16 cellular contexts compared by ENCODE assay signal in the genomic region with DNA sequence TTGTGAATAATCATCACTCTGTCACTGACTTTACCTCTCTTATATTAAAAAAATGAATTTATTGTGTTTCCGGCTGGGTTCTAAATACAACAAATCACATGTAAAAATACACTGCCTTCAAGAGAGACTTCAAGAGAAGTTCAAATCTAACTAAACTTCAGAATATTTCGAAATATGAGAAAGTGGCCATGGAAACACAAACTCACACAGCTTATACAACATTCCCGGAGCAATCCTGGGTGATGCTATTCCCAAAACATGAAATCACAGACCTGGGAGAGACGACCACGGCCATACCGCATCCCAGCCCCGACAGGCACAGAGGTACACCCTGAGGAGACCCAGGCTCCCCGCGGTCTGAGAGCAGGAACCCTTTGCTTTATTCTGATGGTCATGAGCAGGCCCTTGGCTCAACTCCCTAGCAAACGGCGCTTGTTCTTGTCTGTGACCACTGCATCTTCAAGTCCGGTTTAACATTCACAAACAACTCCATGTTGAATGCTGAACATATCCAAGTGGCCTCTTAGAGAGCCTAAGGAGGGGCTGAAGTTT.
DNase-seq lines count a peak whose midpoint lies in the region; ATAC-seq and TF ChIP-seq lines count a peak whose summit lies in the region.
"Had no signal": no experiment of that assay in that cellular context is flagged by ENCODE, and none has a peak within 500 bp of the region (broad histone marks: within the 10 kb centered on the region; RNA-seq: fewer than 3 reads in every experiment).

No MANE protein-coding gene starts in this region.

- ATAC-seq in IMR-90 (ENCODE audit: low read depth), result no peak
- ATAC-seq in naive B cell (ENCODE audit: low read depth in 2 of 2), result no peak
- ATAC-seq in sciatic nerve, result peak; percentile 20
- ATAC-seq in GM18867 (IDR thresholded peaks at IDR 0.05; ENCODE audit: unreplicated experiment), result no peak
- no peak for ATAC-seq in GM18519 (IDR thresholded peaks at IDR 0.05; ENCODE audit: low FRiP score, unreplicated experiment)
- no peak for ATAC-seq in HG03378 (IDR thresholded peaks at IDR 0.05; ENCODE audit: unreplicated experiment)

- no peak overlapping the region for H2AFZ ChIP-seq in IMR-90 (replicated peaks; ENCODE audit: low read length, poor library complexity)
- H2AFZ ChIP-seq: GM23248 had no signal

- H3K4ac ChIP-seq in IMR-90 (ENCODE audit: low read depth, low read length), result no peak overlapping the region

- no peaks in the 10 kb centered on the region for H3K9me3 Mint-ChIP-seq in naive B cell
- H3K9me3 Mint-ChIP-seq: CD14-positive monocyte; CD4-positive, alpha-beta memory T cell had no signal

- H3K14ac ChIP-seq in IMR-90 (replicated peaks; ENCODE audit: low read depth, low read length), result no peak overlapping the region

- intact Hi-C loops in IMR-90 (cut with micrococcal nuclease) (no loop called here), sciatic nerve (cut with DNase I) (no loop called here)

- H3K36me3 Mint-ChIP-seq in naive B cell, result peaks cover 15 to 34% of the 10 kb centered on the region in 2 donors
- H3K36me3 Mint-ChIP-seq: CD4-positive, alpha-beta memory T cell had no signal

- no peaks in the 10 kb centered on the region for H3K27me3 Mint-ChIP-seq in naive B cell
- H3K27me3 Mint-ChIP-seq: CD4-positive, alpha-beta memory T cell had no signal

- H3K9ac ChIP-seq in IMR-90 (ENCODE audit: low read depth, low read length), result no peak overlapping the region
- H3K9ac ChIP-seq: BLaER1, GM23248 had no signal

- H3K4me3 ChIP-seq in IMR-90 (ENCODE audit: insufficient read depth, low read depth, low read length), result no peak overlapping the region
- H3K4me3 ChIP-seq: BLaER1, GM23248, HAP-1 had no signal

- H4K91ac ChIP-seq in IMR-90 (ENCODE audit: insufficient read depth, low read depth, low read length), result no peak overlapping the region

- peaks cover 7% of the 10 kb centered on the region; the same call in 1 of the 2 replicates for H3K36me3 ChIP-seq in IMR-90 (ENCODE audit: control insufficient read depth, insufficient read depth, low read length)
- H3K36me3 ChIP-seq: BLaER1, HAP-1 had no signal

- H3K9me1 ChIP-seq in IMR-90 (ENCODE audit: insufficient read depth, low read length), result no peaks in the 10 kb centered on the region

- H3K79me1 ChIP-seq in IMR-90 (ENCODE audit: low read depth in 1 of 2, low read length in 2 of 2), result no peaks in the 10 kb centered on the region; a peak in 2 of 4 replicates

- H3K4me1 ChIP-seq in IMR-90 (ENCODE audit: control insufficient read depth, insufficient read depth, low read length), result peaks cover 7% of the 10 kb centered on the region; the same call in 1 of the 2 replicates
- H3K4me1 ChIP-seq: HAP-1 had no signal

- H3K27ac Mint-ChIP-seq in naive B cell, result peak overlapping the region in 4 of 6 donors; percentile 71 to 79 (median 74)
- H3K27ac Mint-ChIP-seq: CD4-positive, alpha-beta memory T cell had no signal

- H3K4me3 Mint-ChIP-seq in naive B cell, result no peak overlapping the region
- H3K4me3 Mint-ChIP-seq: CD14-positive monocyte; CD4-positive, alpha-beta memory T cell had no signal

- TF ChIP-seq CTCF in IMR-90 (conservative IDR thresholded peaks at IDR 0.05; ENCODE audit: low read depth, low read length), result no peak

- H2AK9ac ChIP-seq in IMR-90 (replicated peaks; ENCODE audit: low read depth, low read length, poor library complexity), result no peak overlapping the region

- H3K56ac ChIP-seq in IMR-90 (ENCODE audit: extremely low read depth, insufficient read depth, low read length), result no peak overlapping the region

- POLR2A ChIA-PET in IMR-90 (lab: Charles Lee; ENCODE audit: unreplicated experiment), result no interaction called here

- no peak overlapping the region for H4K5ac ChIP-seq in IMR-90 (ENCODE audit: low read depth, low read length)

- no peak overlapping the region for H2BK20ac ChIP-seq in IMR-90 (ENCODE audit: low read depth, low read length)

- WGBS in IMR-90 (ENCODE audit: extremely low coverage in 2 of 2, insufficient read length in 1 of 2), 2 experiments, result 79% methylated on average over 4 of the region's 12 CpGs; no CpG with 5 or more reads in 1 of the 2 experiments

- in situ Hi-C loops in IMR-90 (cut with MboI; ENCODE audit: low sequenced_read_pairs), result no loop called here

- no peak for DNase-seq in IMR-90
- DNase-seq in amniotic epithelial cell (ENCODE audit: low read depth), result peak; percentile 10
- DNase-seq in naive B cell, result no peak
- DNase-seq in sciatic nerve (ENCODE audit: low spot score), result no peak
- DNase-seq: 8988T; CD4-positive, alpha-beta memory T cell; DMS153; DMS79; GDM1; GM23248 had no signal

- H3K27me3 ChIP-seq in IMR-90 (ENCODE audit: control insufficient read depth, insufficient read depth, low read length), result no peaks in the 10 kb centered on the region
- H3K27me3 ChIP-seq: BLaER1 had no signal

- H4K8ac ChIP-seq in IMR-90 (ENCODE audit: low read depth in 2 of 2, low read length in 2 of 2), result no peak overlapping the region

- H2BK5ac ChIP-seq in IMR-90 (ENCODE audit: low read depth, low read length, poor library complexity, severe bottlenecking), result no peak overlapping the region

- no peak overlapping the region for H3K4me2 ChIP-seq in IMR-90 (ENCODE audit: low read depth, low read length)
- H3K4me2 ChIP-seq: BLaER1 had no signal

- dilution Hi-C loops in IMR-90 (cut with HindIII; ENCODE audit: low sequenced_read_pairs, unreplicated experiment), result no loop called here

- TF ChIP-seq RAD21 in IMR-90 (IDR thresholded peaks at IDR 0.05; ENCODE audit: low read length), result no peak

- TF ChIP-seq POLR2A in IMR-90 (IDR thresholded peaks at IDR 0.05; ENCODE audit: low read depth, low read length), result no peak

- peaks cover 48 to 63% (median 61%) of the 10 kb centered on the region in 3 donors for H3K4me1 Mint-ChIP-seq in naive B cell
- H3K4me1 Mint-ChIP-seq: CD4-positive, alpha-beta memory T cell had no signal

- no peak overlapping the region for H3K23ac ChIP-seq in IMR-90 (ENCODE audit: low read depth, low read length)

- no peaks in the 10 kb centered on the region for H4K20me1 ChIP-seq in IMR-90 (ENCODE audit: insufficient read depth, low read length)
- H4K20me1 ChIP-seq: BLaER1 had no signal

- H3K27ac ChIP-seq in IMR-90 (ENCODE audit: insufficient read depth, low read length), result no peak overlapping the region
- H3K27ac ChIP-seq: BLaER1, GM23248 had no signal

- CTCF ChIA-PET in IMR-90 (lab: Yijun Ruan, JAX), result no interaction called here

- BruUV-seq in IMR-90 (replicated peaks; lab: Mats Ljungman, UMichigan), result no TSS peak

- no peak overlapping the region; the same call in 1 of the 2 replicates for H2BK120ac ChIP-seq in IMR-90 (ENCODE audit: low read depth, low read length)

- no peak overlapping the region for H2BK15ac ChIP-seq in IMR-90 (ENCODE audit: low read depth, low read length)

- H3K9me3 ChIP-seq in IMR-90 (ENCODE audit: control insufficient read depth, insufficient read depth, low read length), result no peaks in the 10 kb centered on the region
- H3K9me3 ChIP-seq: BLaER1, HAP-1 had no signal

- H3K18ac ChIP-seq in IMR-90 (ENCODE audit: low read depth, low read length), result no peak overlapping the region

- no peak overlapping the region for H2AK5ac ChIP-seq in IMR-90 (ENCODE audit: low read depth, low read length)

TF ChIP-seq in IMR-90, 13 proteins besides CTCF, POLR2A, EP300 and RAD21:
- TF ChIP-seq SMC3 (IDR thresholded peaks at IDR 0.05; ENCODE audit: low read depth, low read length), result no peak
- TF ChIP-seq MAFK (IDR thresholded peaks at IDR 0.05; ENCODE audit: low read depth, low read length), result no peak
- TF ChIP-seq MAZ (IDR thresholded peaks at IDR 0.05; ENCODE audit: borderline replicate concordance, low read depth, low read length), result no peak
- TF ChIP-seq, protein P1, sequence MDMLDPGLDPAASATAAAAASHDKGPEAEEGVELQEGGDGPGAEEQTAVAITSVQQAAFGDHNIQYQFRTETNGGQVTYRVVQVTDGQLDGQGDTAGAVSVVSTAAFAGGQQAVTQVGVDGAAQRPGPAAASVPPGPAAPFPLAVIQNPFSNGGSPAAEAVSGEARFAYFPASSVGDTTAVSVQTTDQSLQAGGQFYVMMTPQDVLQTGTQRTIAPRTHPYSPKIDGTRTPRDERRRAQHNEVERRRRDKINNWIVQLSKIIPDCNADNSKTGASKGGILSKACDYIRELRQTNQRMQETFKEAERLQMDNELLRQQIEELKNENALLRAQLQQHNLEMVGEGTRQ (IDR thresholded peaks at IDR 0.05; ENCODE audit: low read depth, low read length), result no peak
- TF ChIP-seq, protein P2, sequence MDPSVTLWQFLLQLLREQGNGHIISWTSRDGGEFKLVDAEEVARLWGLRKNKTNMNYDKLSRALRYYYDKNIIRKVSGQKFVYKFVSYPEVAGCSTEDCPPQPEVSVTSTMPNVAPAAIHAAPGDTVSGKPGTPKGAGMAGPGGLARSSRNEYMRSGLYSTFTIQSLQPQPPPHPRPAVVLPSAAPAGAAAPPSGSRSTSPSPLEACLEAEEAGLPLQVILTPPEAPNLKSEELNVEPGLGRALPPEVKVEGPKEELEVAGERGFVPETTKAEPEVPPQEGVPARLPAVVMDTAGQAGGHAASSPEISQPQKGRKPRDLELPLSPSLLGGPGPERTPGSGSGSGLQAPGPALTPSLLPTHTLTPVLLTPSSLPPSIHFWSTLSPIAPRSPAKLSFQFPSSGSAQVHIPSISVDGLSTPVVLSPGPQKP (IDR thresholded peaks at IDR 0.05; ENCODE audit: borderline replicate concordance, low read depth, low read length), result no peak
- no peak for TF ChIP-seq BHLHE40 (IDR thresholded peaks at IDR 0.05; ENCODE audit: low read depth, low read length)
- no peak for TF ChIP-seq CHD1 (IDR thresholded peaks at IDR 0.05; ENCODE audit: low read depth, low read length)
- TF ChIP-seq CEBPB (IDR thresholded peaks at IDR 0.05; ENCODE audit: low read depth, low read length), result peak; percentile 52; the same call in 1 of the 2 replicates
